In the genomic region with DNA sequence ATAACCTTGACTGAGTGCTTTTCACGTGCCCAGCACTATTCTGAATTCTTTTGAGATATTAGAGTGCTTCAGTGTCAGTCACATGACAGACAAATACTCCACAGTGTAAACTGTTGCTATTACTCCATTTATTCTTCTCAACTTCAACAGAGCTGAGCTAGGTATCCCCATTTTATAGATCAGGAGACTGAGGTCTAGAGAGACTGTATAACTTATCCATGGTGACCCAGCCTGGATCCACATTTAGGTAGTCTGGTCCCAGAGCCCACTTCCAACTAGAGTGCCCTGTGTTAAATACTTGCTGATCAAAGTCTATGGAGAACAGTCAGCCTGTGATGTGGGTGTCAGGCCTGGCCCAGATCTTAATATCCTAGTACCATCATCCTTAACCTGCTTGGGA, we compare ENCODE assay signal across 1 cellular context.
A peak's percentile ranks its signal among the peaks of the same experiment; 100 is the strongest.
TF ChIP-seq lines count a peak whose summit lies in the region.

No MANE protein-coding gene starts in this region.

TF ChIP-seq in HepG2, 621 proteins besides CTCF, POLR2A, EP300 and RAD21:
- TF ChIP-seq MIER3 (CRISPR knock-in tag; IDR thresholded peaks at IDR 0.05; ENCODE audit: borderline replicate concordance): no peak
- TF ChIP-seq KDM5B (CRISPR knock-in tag; IDR thresholded peaks at IDR 0.05; ENCODE audit: borderline replicate concordance): no peak
- peak; percentile 62 for TF ChIP-seq RBFOX2 (IDR thresholded peaks at IDR 0.05; ENCODE audit: low read depth, low read length)
- TF ChIP-seq ZNF780A (CRISPR knock-in tag; IDR thresholded peaks at IDR 0.05): no peak
- TF ChIP-seq NFIC (IDR thresholded peaks at IDR 0.05; ENCODE audit: low read length): no peak
- TF ChIP-seq PITX1 (CRISPR knock-in tag; IDR thresholded peaks at IDR 0.05): 0 out of 2 replicates have a peak, but pooled peaks have one; percentile 1
- no peak for TF ChIP-seq ZNF543 (CRISPR knock-in tag; IDR thresholded peaks at IDR 0.05)
- peak; percentile 91 for TF ChIP-seq ZNF629 (CRISPR knock-in tag; conservative IDR thresholded peaks at IDR 0.05)
